ENCODE assay signal across 24 cellular contexts in genomic region chr5:76046761-76047160, GRCh38.
"Had no signal": no experiment of that assay in that cellular context is flagged by ENCODE, and none has a peak within 500 bp of the region (broad histone marks: within the 10 kb centered on the region; RNA-seq: fewer than 3 reads in every experiment).

No MANE protein-coding gene starts in this region.

- H3K9me3 ChIP-seq: SJCRH30 had no signal

- H3K27ac ChIP-seq: RWPE1, SJCRH30 had no signal

- DNase-seq: activated CD4-positive, alpha-beta T cell treated with anti-CD3 and anti-CD28 coated beads for 4 hours; activated CD8-positive, alpha-beta memory T cell treated with anti-CD3 and anti-CD28 coated beads, Interleukin-2, amount 50 U/mL, for 4 hours; activated CD8-positive, alpha-beta T cell treated with anti-CD3 and anti-CD28 coated beads for 36 hours; activated gamma-delta T cell treated with Interleukin-2 at 50 U/mL for 16 hours; activated naive CD4-positive, alpha-beta T cell treated with anti-CD3 and anti-CD28 coated beads, Interleukin-2, amount 10 ng/mL, durations not matched to agents 7 days and 5 days; activated naive CD8-positive, alpha-beta T cell treated with anti-CD3 and anti-CD28 coated beads for 36 hours; activated T-cell treated with anti-CD3 and anti-CD28 coated beads, Interleukin-2, amount 50 U/mL, for 72 hours; caudate nucleus; Kasumi-1; NCI-H1048; NCI-H1417 treated with DMSO at 0.1 percent for 48 hours; NCI-H1694; NCI-H2029; NCI-H2107; NCI-H510A treated with DMSO at 0.1 percent for 48 hours; NCI-H69; NK-92 treated with Interleukin-12 subunit alpha and Interleukin-12 subunit beta, amount 100 ng/mL, for 24 hours; OCI-M1; Right ventricle myocardium superior; SJCRH30; T-helper 17 cell; T1000 had no signal

- H3K27me3 ChIP-seq: SJCRH30 had no signal

- H3K36me3 ChIP-seq: SJCRH30 had no signal

- H3K4me3 ChIP-seq: K562, SJCRH30 had no signal
